In genomic region chr15:22949074-22949547, GRCh38 we compare ENCODE assay signal across 8 cellular contexts.
A peak's percentile ranks its signal among the peaks of the same experiment; 100 is the strongest.
DNase-seq lines count a peak whose midpoint lies in the region; ATAC-seq and TF ChIP-seq lines count a peak whose summit lies in the region.

No MANE protein-coding gene starts in this region.

- DNase-seq in AG10803 (ENCODE audit: low read depth) (peak; percentile 65), adipocyte (ENCODE audit: low read depth) (peak; percentile 58), iPS DF 19.7 (ENCODE audit: low read depth, low spot score) (peak; percentile 17), SHP77 (lab: John Stamatoyannopoulos, UW) (no peak), RPMI8226 (no peak)
- DNase-seq in stimulated activated naive B cell treated with anti-CD40 and anti-IgM and Interleukin-4, amounts not matched to agents 10 μg/mL and 1 μg/mL and 100 μg/mL, for 72 hours, result peak; percentile 23

- peaks cover 0 to 3% of the 10 kb centered on the region in 2 donors for H3K36me3 Mint-ChIP-seq in stimulated activated naive B cell treated with anti-CD40 and anti-IgM and Interleukin-4, amounts not matched to agents 10 μg/mL and 1 μg/mL and 100 μg/mL, for 72 hours

- TF ChIP-seq CTCF in AG10803 (conservative IDR thresholded peaks at IDR 0.05; ENCODE audit: low read length), result no peak

- peak overlapping the region; percentile 31 for H3K4me3 ChIP-seq in AG10803 (ENCODE audit: low read length)
- H3K4me3 ChIP-seq in adipocyte (ENCODE audit: low read length), result peak overlapping the region; percentile 66

- no peaks in the 10 kb centered on the region for H3K27me3 ChIP-seq in adipocyte (replicated peaks; ENCODE audit: control insufficient read depth, insufficient read depth, low read length)

- H3K4me1 ChIP-seq in adipocyte (ENCODE audit: control insufficient read depth, insufficient read depth, low read length), result peaks cover 31% of the 10 kb centered on the region

- H3K9me3 Mint-ChIP-seq in stimulated activated naive B cell treated with anti-CD40 and anti-IgM and Interleukin-4, amounts not matched to agents 10 μg/mL and 1 μg/mL and 100 μg/mL, for 72 hours, result no peaks in the 10 kb centered on the region

- H3K9me3 ChIP-seq in adipocyte (ENCODE audit: control insufficient read depth, low read length), result no peaks in the 10 kb centered on the region

- H3K27ac Mint-ChIP-seq in stimulated activated naive B cell treated with anti-CD40 and anti-IgM and Interleukin-4, amounts not matched to agents 10 μg/mL and 1 μg/mL and 100 μg/mL, for 72 hours, result peak overlapping the region; percentile 72

- ATAC-seq in GM18907 (IDR thresholded peaks at IDR 0.05; ENCODE audit: unreplicated experiment) (peak; percentile 95), HG03439 (IDR thresholded peaks at IDR 0.05; ENCODE audit: unreplicated experiment) (peak; percentile 64)
- peak; percentile 57 to 98 for ATAC-seq in stimulated activated naive B cell treated with anti-CD40 and anti-IgM and Interleukin-4, amounts not matched to agents 10 μg/mL and 1 μg/mL and 100 μg/mL, for 72 hours (replicated peaks)

- H3K36me3 ChIP-seq in adipocyte (ENCODE audit: control insufficient read depth, insufficient read depth, low read length, severe bottlenecking), result peaks cover 14% of the 10 kb centered on the region

- peak overlapping the region; percentile 63 to 77 for H3K4me3 Mint-ChIP-seq in stimulated activated naive B cell treated with anti-CD40 and anti-IgM and Interleukin-4, amounts not matched to agents 10 μg/mL and 1 μg/mL and 100 μg/mL, for 72 hours

- H3K4me1 Mint-ChIP-seq in stimulated activated naive B cell treated with anti-CD40 and anti-IgM and Interleukin-4, amounts not matched to agents 10 μg/mL and 1 μg/mL and 100 μg/mL, for 72 hours, result peaks cover 15% of the 10 kb centered on the region in 2 donors

- peaks cover 20 to 21% of the 10 kb centered on the region in 2 donors for H3K27me3 Mint-ChIP-seq in stimulated activated naive B cell treated with anti-CD40 and anti-IgM and Interleukin-4, amounts not matched to agents 10 μg/mL and 1 μg/mL and 100 μg/mL, for 72 hours

- peak overlapping the region; percentile 75 for H3K9ac ChIP-seq in adipocyte (ENCODE audit: low read length)

Comparison
In these comparisons a context has a peak if more than half of its experiments do, and no peak if none do; other contexts are left out.
1. DNase-seq: peak in AG10803 (single experiment), adipocyte (single experiment), iPS DF 19.7 (single experiment) and stimulated activated naive B cell treated with anti-CD40 and anti-IgM and Interleukin-4, amounts not matched to agents 10 μg/mL and 1 μg/mL and 100 μg/mL, for 72 hours (single experiment); none in SHP77 (0 of 2) and RPMI8226 (single experiment).
2. Peak in every context shown above with its lines, with median percentiles within 50 percentile points of each other: ATAC-seq.